In the genomic region with DNA sequence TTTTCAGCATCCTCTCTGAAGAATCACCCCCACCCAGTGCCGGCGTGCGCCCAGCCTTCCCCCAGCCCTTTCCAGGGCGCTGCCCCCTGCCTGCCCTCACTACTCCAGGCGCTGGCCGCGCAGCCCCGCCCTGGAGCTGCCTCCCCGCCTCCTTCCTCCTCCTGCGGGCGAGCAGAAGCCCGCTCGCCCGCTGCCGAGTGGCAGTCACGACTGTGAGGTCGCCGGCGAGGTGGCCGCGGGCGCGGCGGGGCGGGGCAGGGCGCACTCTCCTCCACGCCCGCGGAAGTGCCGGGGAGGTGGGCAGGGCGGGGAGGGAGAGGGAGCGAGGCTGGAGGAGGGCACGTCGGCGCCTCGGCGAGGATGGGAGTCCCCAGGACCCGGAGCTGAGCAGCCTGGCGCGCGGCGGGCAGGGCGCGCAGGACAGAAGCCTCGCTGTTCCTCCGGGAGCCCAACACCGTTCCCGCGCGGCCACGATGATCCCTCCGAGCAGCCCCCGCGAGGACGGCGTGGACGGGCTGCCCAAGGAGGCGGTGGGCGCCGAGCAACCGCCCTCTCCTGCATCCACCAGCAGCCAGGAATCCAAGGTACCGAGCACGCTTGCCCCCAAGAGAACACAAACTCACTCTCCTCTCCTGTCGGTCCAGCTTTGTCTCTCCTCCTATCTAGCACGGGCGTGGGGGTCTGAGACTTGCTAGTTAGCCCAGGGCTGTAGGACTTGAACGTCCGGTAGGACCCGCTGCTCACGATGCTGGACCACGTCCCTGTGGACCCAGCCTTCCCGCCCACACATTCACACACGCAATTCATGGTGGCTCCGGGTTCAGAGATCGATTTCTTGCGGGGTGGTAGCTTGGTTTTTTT, we compare ENCODE assay signal across 8 cellular contexts.
DNase-seq lines count a peak whose midpoint lies in the region; ATAC-seq lines count a peak whose summit lies in the region.

A gene with protein sequence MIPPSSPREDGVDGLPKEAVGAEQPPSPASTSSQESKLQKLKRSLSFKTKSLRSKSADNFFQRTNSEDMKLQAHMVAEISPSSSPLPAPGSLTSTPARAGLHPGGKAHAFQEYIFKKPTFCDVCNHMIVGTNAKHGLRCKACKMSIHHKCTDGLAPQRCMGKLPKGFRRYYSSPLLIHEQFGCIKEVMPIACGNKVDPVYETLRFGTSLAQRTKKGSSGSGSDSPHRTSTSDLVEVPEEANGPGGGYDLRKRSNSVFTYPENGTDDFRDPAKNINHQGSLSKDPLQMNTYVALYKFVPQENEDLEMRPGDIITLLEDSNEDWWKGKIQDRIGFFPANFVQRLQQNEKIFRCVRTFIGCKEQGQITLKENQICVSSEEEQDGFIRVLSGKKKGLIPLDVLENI (plus strand): TSS at position 334 of the 861 bp plus-strand sequence. CDS start 140 bp downstream, at position 474.

- no peak within 1 kb of the TSS for H3K27ac Mint-ChIP-seq in stimulated activated memory B cell treated with anti-CD40 and anti-IgM and Interleukin-4, amounts not matched to agents 10 μg/mL and 1 μg/mL and 100 μg/mL, for 72 hours

- H3K4me1 Mint-ChIP-seq in stimulated activated memory B cell treated with anti-CD40 and anti-IgM and Interleukin-4, amounts not matched to agents 10 μg/mL and 1 μg/mL and 100 μg/mL, for 72 hours: peaks cover 6% of the 10 kb centered on the region

- ATAC-seq in stimulated activated memory B cell treated with anti-CD40 and anti-IgM and Interleukin-4, amounts not matched to agents 10 μg/mL and 1 μg/mL and 100 μg/mL, for 72 hours: peak; percentile 37
- ATAC-seq in GM18861 (IDR thresholded peaks at IDR 0.05; ENCODE audit: unreplicated experiment): no peak

- H3K9me3 Mint-ChIP-seq in stimulated activated memory B cell treated with anti-CD40 and anti-IgM and Interleukin-4, amounts not matched to agents 10 μg/mL and 1 μg/mL and 100 μg/mL, for 72 hours: no peaks in the 10 kb centered on the region

- no peaks in the 10 kb centered on the region for H3K36me3 Mint-ChIP-seq in stimulated activated memory B cell treated with anti-CD40 and anti-IgM and Interleukin-4, amounts not matched to agents 10 μg/mL and 1 μg/mL and 100 μg/mL, for 72 hours

- DNase-seq in NCI-H2171 treated with DMSO at 0.1 percent for 48 hours (lab: John Stamatoyannopoulos, UW) (peak; percentile 36), NCI-H2171 (lab: John Stamatoyannopoulos, UW) (no peak), NCI-H1105 (lab: John Stamatoyannopoulos, UW) (peak; percentile 21), astrocyte of the hippocampus (ENCODE audit: low read depth, low spot score) (peak; percentile 80), islet precursor cell (peak; percentile 86), GDM1 (lab: John Stamatoyannopoulos, UW) (no peak)

- peaks cover 46% of the 10 kb centered on the region for H3K27me3 Mint-ChIP-seq in stimulated activated memory B cell treated with anti-CD40 and anti-IgM and Interleukin-4, amounts not matched to agents 10 μg/mL and 1 μg/mL and 100 μg/mL, for 72 hours

- peak within 1 kb of the TSS; percentile 53 for H3K4me3 Mint-ChIP-seq in stimulated activated memory B cell treated with anti-CD40 and anti-IgM and Interleukin-4, amounts not matched to agents 10 μg/mL and 1 μg/mL and 100 μg/mL, for 72 hours

Comparison
In these comparisons a context has a peak if more than half of its experiments do, and no peak if none do; other contexts are left out.
1. DNase-seq: peak in NCI-H2171 treated with DMSO at 0.1 percent for 48 hours (single experiment), NCI-H1105 (single experiment), astrocyte of the hippocampus (single experiment) and islet precursor cell (single experiment); none in NCI-H2171 (single experiment) and GDM1 (single experiment).